ENCODE assay signal across 9 cellular contexts in genomic region chr11:83249972-83250593, GRCh38. TPM values are rescaled to one million over a fixed set of nuclear protein-coding genes. Genes with fewer than 3 reads are reported as not detected.
DNase-seq lines count a peak whose midpoint lies in the region; ATAC-seq and TF ChIP-seq lines count a peak whose summit lies in the region.
"Had no signal": no experiment of that assay in that cellular context is flagged by ENCODE, and none has a peak within 500 bp of the region (broad histone marks: within the 10 kb centered on the region; RNA-seq: fewer than 3 reads in every experiment).

No MANE protein-coding gene starts in this region.

- H2AFZ ChIP-seq in PC-9: no peak overlapping the region

- intact Hi-C loops in PC-9 (cut with micrococcal nuclease; ENCODE audit: unreplicated experiment): loop anchor here (1.0 to 5.0 kb wide), 3 partner anchors 344 to 533 kb away; no protein-coding TSS in a partner anchor

- H3K9me2 ChIP-seq in PC-9 (ENCODE audit: insufficient read depth): no peaks in the 10 kb centered on the region

- H3K27ac ChIP-seq in PC-9 (no peak overlapping the region), endodermal cell (ENCODE audit: low read depth, low read length) (no peak overlapping the region)
- H3K27ac ChIP-seq: BLaER1 had no signal

- H3K4me3 Mint-ChIP-seq in endodermal cell: no peak overlapping the region
- H3K4me3 Mint-ChIP-seq in activated CD4-positive, alpha-beta memory T cell treated with anti-CD3 and anti-CD28 coated beads, Interleukin-2, amount 10 ng/mL, durations not matched to agents 7 days and 5 days: no peak overlapping the region

- no peaks in the 10 kb centered on the region for H3F3A ChIP-seq in PC-9 (ENCODE audit: insufficient read depth, low read depth)

- H3K4me3 ChIP-seq in PC-9 (no peak overlapping the region), endodermal cell (ENCODE audit: low read length) (no peak overlapping the region)
- H3K4me3 ChIP-seq: BLaER1 had no signal

- H3K4me2 ChIP-seq in PC-9: no peak overlapping the region
- H3K4me2 ChIP-seq: BLaER1 had no signal

- H3K4me1 ChIP-seq in PC-9 (replicated peaks; ENCODE audit: insufficient read depth) (peaks cover 1% of the 10 kb centered on the region), endodermal cell (ENCODE audit: control insufficient read depth, insufficient read depth, low read length) (no peaks in the 10 kb centered on the region)
- H3K4me1 ChIP-seq: BLaER1 had no signal

- H4K20me1 ChIP-seq in PC-9 (ENCODE audit: insufficient read depth): no peaks in the 10 kb centered on the region
- H4K20me1 ChIP-seq: BLaER1 had no signal

- DNase-seq in NCI-H1092 treated with DMSO at 0.1 percent for 48 hours (lab: John Stamatoyannopoulos, UW): peak; percentile 29
- no peak for DNase-seq in NCI-H1092 (lab: John Stamatoyannopoulos, UW)
- DNase-seq in PC-9: peak in 1 of 2 experiments; percentile 59
- DNase-seq in endodermal cell: no peak
- DNase-seq in middle frontal gyrus (ENCODE audit: extremely low spot score, low spot score): peak; percentile 33
- DNase-seq in activated CD4-positive, alpha-beta memory T cell treated with anti-CD3 and anti-CD28 coated beads, Interleukin-2, amount 10 ng/mL, durations not matched to agents 7 days and 5 days: no peak

- H3K4me1 Mint-ChIP-seq in endodermal cell: no peaks in the 10 kb centered on the region
- H3K4me1 Mint-ChIP-seq in activated CD4-positive, alpha-beta memory T cell treated with anti-CD3 and anti-CD28 coated beads, Interleukin-2, amount 10 ng/mL, durations not matched to agents 7 days and 5 days: peaks cover 10% of the 10 kb centered on the region

- TF ChIP-seq CTCF in PC-9 (conservative IDR thresholded peaks at IDR 0.05) (peak; percentile 83), endodermal cell (conservative IDR thresholded peaks at IDR 0.05) (peak; percentile 83)

- no TSS peak for BruUV-seq in PC-9 (replicated peaks; lab: Mats Ljungman, UMichigan)

- H3K36me3 ChIP-seq in PC-9 (ENCODE audit: low read depth) (0 out of 2 replicates have a peak, but pooled peaks cover 3% of the 10 kb centered on the region), endodermal cell (ENCODE audit: control insufficient read depth, insufficient read depth, low read length) (no peaks in the 10 kb centered on the region)
- H3K36me3 ChIP-seq: BLaER1 had no signal

- whole genome bisulfite sequencing in endodermal cell (ENCODE audit: insufficient coverage in 1 of 2, insufficient read length in 1 of 2), 2 experiments: 33 to 47% methylated on average over 1 to 2 of the region's 4 CpGs

- no peak overlapping the region for H3K27ac Mint-ChIP-seq in endodermal cell
- H3K27ac Mint-ChIP-seq in activated CD4-positive, alpha-beta memory T cell treated with anti-CD3 and anti-CD28 coated beads, Interleukin-2, amount 10 ng/mL, durations not matched to agents 7 days and 5 days: no peak overlapping the region

- no peaks in the 10 kb centered on the region for H3K9me3 Mint-ChIP-seq in endodermal cell
- no peaks in the 10 kb centered on the region for H3K9me3 Mint-ChIP-seq in activated CD4-positive, alpha-beta memory T cell treated with anti-CD3 and anti-CD28 coated beads, Interleukin-2, amount 10 ng/mL, durations not matched to agents 7 days and 5 days

- no peak overlapping the region for H3K9ac ChIP-seq in endodermal cell (ENCODE audit: extremely low read depth, low read length, poor library complexity, severe bottlenecking)
- H3K9ac ChIP-seq: BLaER1 had no signal

- H3K27me3 ChIP-seq in PC-9 (ENCODE audit: insufficient read depth, low read depth): no peaks in the 10 kb centered on the region
- H3K27me3 ChIP-seq in endodermal cell (ENCODE audit: control insufficient read depth, insufficient read depth, low read length, poor library complexity, severe bottlenecking): no peaks in the 10 kb centered on the region
- H3K27me3 ChIP-seq: BLaER1 had no signal

- H3K79me2 ChIP-seq in PC-9 (ENCODE audit: low read depth): no peaks in the 10 kb centered on the region

- H3K9me3 ChIP-seq in PC-9 (ENCODE audit: insufficient read depth, low read depth) (no peaks in the 10 kb centered on the region), endodermal cell (ENCODE audit: control insufficient read depth, low read length) (no peaks in the 10 kb centered on the region)
- H3K9me3 ChIP-seq: BLaER1 had no signal

- peak; percentile 70 for ATAC-seq in GM18907 (IDR thresholded peaks at IDR 0.05; ENCODE audit: unreplicated experiment)
- peak; percentile 85 for ATAC-seq in HG03175 (IDR thresholded peaks at IDR 0.05; ENCODE audit: unreplicated experiment)

- CTCF ChIA-PET in PC-9 (lab: Charles Lee): interaction anchor here (0.6 to 1.1 kb wide), 5 partner anchors 33 to 1860 kb away, joined by 3 to 5 read pairs (median 4); partner anchors contain the start of gene DDIAS
- CTCF ChIA-PET in activated CD4-positive, alpha-beta memory T cell treated with anti-CD3 and anti-CD28 coated beads, Interleukin-2, amount 10 ng/mL, durations not matched to agents 7 days and 5 days (lab: Charles Lee): interaction anchor here (0.9 to 7.1 kb wide), 23 partner anchors 8 to 530 kb away, joined by 3 to 52 read pairs (median 5); partner anchors contain the start of genes DDIAS, PCF11 and PRCP

- POLR2A ChIA-PET in PC-9 (lab: Charles Lee; ENCODE audit: unreplicated experiment): interaction anchor here (0.6 to 0.7 kb wide), 2 partner anchors 15 to 489 kb away, joined by 3 read pairs; no protein-coding TSS in a partner anchor
- POLR2A ChIA-PET in activated CD4-positive, alpha-beta memory T cell treated with anti-CD3 and anti-CD28 coated beads, Interleukin-2, amount 10 ng/mL, durations not matched to agents 7 days and 5 days (lab: Charles Lee): interaction anchor here (0.9 to 2.2 kb wide), 4 partner anchors 36 to 349 kb away, joined by 3 to 12 read pairs (median 8); partner anchors contain the start of genes CCDC90B, DDIAS, PCF11 and PRCP

- H3K27me3 Mint-ChIP-seq in endodermal cell (ENCODE audit: insufficient read depth): no peaks in the 10 kb centered on the region
- H3K27me3 Mint-ChIP-seq in activated CD4-positive, alpha-beta memory T cell treated with anti-CD3 and anti-CD28 coated beads, Interleukin-2, amount 10 ng/mL, durations not matched to agents 7 days and 5 days: no peaks in the 10 kb centered on the region

- peaks cover 2% of the 10 kb centered on the region for H3K36me3 Mint-ChIP-seq in endodermal cell (ENCODE audit: low read depth)
- H3K36me3 Mint-ChIP-seq in activated CD4-positive, alpha-beta memory T cell treated with anti-CD3 and anti-CD28 coated beads, Interleukin-2, amount 10 ng/mL, durations not matched to agents 7 days and 5 days (ENCODE audit: low read depth): peaks cover under 1% of the 10 kb centered on the region

RNA-seq across cellular contexts. Expression of gene CCDC90B, which starts 36.1 kb away (rescaled TPM):
- 32.2 and 36.6 TPM in 2 replicates for total RNA-seq in PC-9 (2021)
- 100 to 1,000 TPM in 1 of 2 donors, 10 to 100 TPM in 1; 64.2 to 105 TPM for total RNA-seq in endodermal cell
- 83.0 TPM for polyA plus RNA-seq in endodermal cell (2013, experiment 1 of 2)
- 94.9 TPM for polyA plus RNA-seq in endodermal cell (2013, experiment 2 of 2)
- total RNA-seq in activated CD4-positive, alpha-beta memory T cell treated with anti-CD3 and anti-CD28 coated beads, Interleukin-2, amount 10 ng/mL, durations not matched to agents 7 days and 5 days: 10 to 100 TPM; 29.7 to 31.5 TPM

RNA-seq across cellular contexts. Expression of gene ANKRD42, which starts 56.6 kb away (rescaled TPM):
- total RNA-seq in PC-9 (2021) (6.8 and 10.4 TPM in 2 replicates), endodermal cell (10 to 100 TPM; 11.1 to 11.4 TPM)
- 5.3 TPM for polyA plus RNA-seq in endodermal cell (2013, experiment 1 of 2)
- polyA plus RNA-seq in endodermal cell (2013, experiment 2 of 2): 6.7 TPM
- 1 to 10 TPM; 1.7 TPM for total RNA-seq in activated CD4-positive, alpha-beta memory T cell treated with anti-CD3 and anti-CD28 coated beads, Interleukin-2, amount 10 ng/mL, durations not matched to agents 7 days and 5 days

Comparison
In these comparisons a context has a peak if more than half of its experiments do, and no peak if none do; other contexts are left out.
1. DNase-seq: peak in NCI-H1092 treated with DMSO at 0.1 percent for 48 hours (single experiment) and middle frontal gyrus (single experiment); none in NCI-H1092 (single experiment), endodermal cell (single experiment) and activated CD4-positive, alpha-beta memory T cell treated with anti-CD3 and anti-CD28 coated beads, Interleukin-2, amount 10 ng/mL, durations not matched to agents 7 days and 5 days (single experiment).